In genomic region chr18:4017479-4017878, GRCh38 we compare ENCODE assay signal across 9 cellular contexts.
DNase-seq lines count a peak whose midpoint lies in the region; ATAC-seq and TF ChIP-seq lines count a peak whose summit lies in the region.
"Had no signal": no experiment of that assay in that cellular context is flagged by ENCODE, and none has a peak within 500 bp of the region (broad histone marks: within the 10 kb centered on the region; RNA-seq: fewer than 3 reads in every experiment).

No MANE protein-coding gene starts in this region.

- H3K9me2 ChIP-seq in PC-9 (ENCODE audit: insufficient read depth), result no peaks in the 10 kb centered on the region

- DNase-seq in activated CD4-positive, alpha-beta T cell treated with anti-CD3 and anti-CD28 coated beads for 36 hours, result peak; percentile 6
- no peak for DNase-seq in activated CD4-positive, alpha-beta T cell treated with anti-CD3 and anti-CD28 coated beads, Interleukin-2, amount 10 ng/mL, durations not matched to agents 24 days and 14 days
- DNase-seq in PC-9 (peak in 1 of 2 experiments; percentile 8), neural progenitor cell (ENCODE audit: low spot score) (peak; percentile 52), NCI-H226 (no peak), NCI-H2029 (lab: John Stamatoyannopoulos, UW) (no peak)
- DNase-seq in stimulated activated CD4-positive, alpha-beta T cell treated with anti-CD3 and anti-CD28 coated beads, Interleukin-2, amount 100 ng/mL, for 48 hours, result no peak

- H3K27me3 Mint-ChIP-seq in activated CD4-positive, alpha-beta T cell treated with anti-CD3 and anti-CD28 coated beads for 36 hours, result peaks cover 5% of the 10 kb centered on the region
- H3K27me3 Mint-ChIP-seq in activated CD4-positive, alpha-beta T cell treated with anti-CD3 and anti-CD28 coated beads, Interleukin-2, amount 10 ng/mL, durations not matched to agents 24 days and 14 days, result no peaks in the 10 kb centered on the region
- H3K27me3 Mint-ChIP-seq in neural progenitor cell (ENCODE audit: insufficient read depth, low read depth), result no peaks in the 10 kb centered on the region

- peaks cover 3% of the 10 kb centered on the region for H3K9me3 Mint-ChIP-seq in activated CD4-positive, alpha-beta T cell treated with anti-CD3 and anti-CD28 coated beads for 36 hours (ENCODE audit: low read depth)
- H3K9me3 Mint-ChIP-seq in activated CD4-positive, alpha-beta T cell treated with anti-CD3 and anti-CD28 coated beads, Interleukin-2, amount 10 ng/mL, durations not matched to agents 24 days and 14 days, result no peaks in the 10 kb centered on the region
- H3K9me3 Mint-ChIP-seq in neural progenitor cell, result no peaks in the 10 kb centered on the region

- TF ChIP-seq CTCF in PC-9 (conservative IDR thresholded peaks at IDR 0.05) (0 out of 2 replicates have a peak, but pooled peaks have one; percentile 23), neural progenitor cell (IDR thresholded peaks at IDR 0.05) (peak; percentile 52)

- no peaks in the 10 kb centered on the region for H3K27me3 ChIP-seq in PC-9 (ENCODE audit: insufficient read depth, low read depth)
- no peaks in the 10 kb centered on the region for H3K27me3 ChIP-seq in neural progenitor cell
- H3K27me3 ChIP-seq: neutrophil had no signal

- H3K79me2 ChIP-seq in PC-9 (ENCODE audit: low read depth), result no peaks in the 10 kb centered on the region
- no peaks in the 10 kb centered on the region for H3K79me2 ChIP-seq in neural progenitor cell (ENCODE audit: low read depth)

- H4K20me1 ChIP-seq in PC-9 (ENCODE audit: insufficient read depth) (no peaks in the 10 kb centered on the region), neural progenitor cell (ENCODE audit: low read depth) (no peaks in the 10 kb centered on the region)

- H3K4me1 Mint-ChIP-seq in activated CD4-positive, alpha-beta T cell treated with anti-CD3 and anti-CD28 coated beads for 36 hours, result no peaks in the 10 kb centered on the region
- no peaks in the 10 kb centered on the region for H3K4me1 Mint-ChIP-seq in activated CD4-positive, alpha-beta T cell treated with anti-CD3 and anti-CD28 coated beads, Interleukin-2, amount 10 ng/mL, durations not matched to agents 24 days and 14 days
- H3K4me1 Mint-ChIP-seq in neural progenitor cell, result no peaks in the 10 kb centered on the region

- intact Hi-C loops in activated CD4-positive, alpha-beta T cell treated with anti-CD3 and anti-CD28 coated beads for 36 hours (cut with DNase I, micrococcal nuclease), result no loop called here
- intact Hi-C loops in activated CD4-positive, alpha-beta T cell treated with anti-CD3 and anti-CD28 coated beads, Interleukin-2, amount 10 ng/mL, durations not matched to agents 24 days and 14 days (cut with micrococcal nuclease), result no loop called here
- intact Hi-C loops in PC-9 (cut with micrococcal nuclease; ENCODE audit: unreplicated experiment), result no loop called here

- H3F3A ChIP-seq in PC-9 (ENCODE audit: insufficient read depth, low read depth) (no peaks in the 10 kb centered on the region), neural progenitor cell (ENCODE audit: low read depth) (no peaks in the 10 kb centered on the region)

- CTCF ChIA-PET in activated CD4-positive, alpha-beta T cell treated with anti-CD3 and anti-CD28 coated beads for 36 hours (lab: Charles Lee), result no interaction called here
- CTCF ChIA-PET in PC-9 (lab: Charles Lee), result no interaction called here

- no peak overlapping the region for H3K27ac Mint-ChIP-seq in activated CD4-positive, alpha-beta T cell treated with anti-CD3 and anti-CD28 coated beads for 36 hours
- H3K27ac Mint-ChIP-seq in activated CD4-positive, alpha-beta T cell treated with anti-CD3 and anti-CD28 coated beads, Interleukin-2, amount 10 ng/mL, durations not matched to agents 24 days and 14 days, result no peak overlapping the region
- H3K27ac Mint-ChIP-seq in neural progenitor cell, result no peak overlapping the region

- H2AFZ ChIP-seq in PC-9, result no peak overlapping the region
- H2AFZ ChIP-seq in neural progenitor cell (replicated peaks), result no peak overlapping the region

- H3K9me3 ChIP-seq in PC-9 (ENCODE audit: insufficient read depth, low read depth) (no peaks in the 10 kb centered on the region), neural progenitor cell (ENCODE audit: low read depth) (no peaks in the 10 kb centered on the region)
- H3K9me3 ChIP-seq: neutrophil had no signal

- H3K36me3 ChIP-seq in PC-9 (ENCODE audit: low read depth) (no peaks in the 10 kb centered on the region), neural progenitor cell (no peaks in the 10 kb centered on the region)
- H3K36me3 ChIP-seq: neutrophil had no signal

- no peak overlapping the region for H3K9ac ChIP-seq in neural progenitor cell

- no peaks in the 10 kb centered on the region for H3K36me3 Mint-ChIP-seq in activated CD4-positive, alpha-beta T cell treated with anti-CD3 and anti-CD28 coated beads for 36 hours (ENCODE audit: low read depth)
- H3K36me3 Mint-ChIP-seq in activated CD4-positive, alpha-beta T cell treated with anti-CD3 and anti-CD28 coated beads, Interleukin-2, amount 10 ng/mL, durations not matched to agents 24 days and 14 days (ENCODE audit: low read depth), result no peaks in the 10 kb centered on the region
- H3K36me3 Mint-ChIP-seq in neural progenitor cell, result no peaks in the 10 kb centered on the region

- ATAC-seq in activated CD4-positive, alpha-beta T cell treated with anti-CD3 and anti-CD28 coated beads for 36 hours, result no peak
- ATAC-seq in HG02852 (IDR thresholded peaks at IDR 0.05; ENCODE audit: unreplicated experiment), result peak; percentile 81

- no peak overlapping the region for H3K4me3 Mint-ChIP-seq in activated CD4-positive, alpha-beta T cell treated with anti-CD3 and anti-CD28 coated beads for 36 hours
- no peak overlapping the region for H3K4me3 Mint-ChIP-seq in activated CD4-positive, alpha-beta T cell treated with anti-CD3 and anti-CD28 coated beads, Interleukin-2, amount 10 ng/mL, durations not matched to agents 24 days and 14 days
- no peak overlapping the region for H3K4me3 Mint-ChIP-seq in neural progenitor cell

- no peak overlapping the region for H3K4me2 ChIP-seq in PC-9
- H3K4me2 ChIP-seq in neural progenitor cell, result no peak overlapping the region

- H3K4me1 ChIP-seq in PC-9 (replicated peaks; ENCODE audit: insufficient read depth), result no peaks in the 10 kb centered on the region
- no peaks in the 10 kb centered on the region for H3K4me1 ChIP-seq in neural progenitor cell

- H3K4me3 ChIP-seq in PC-9 (no peak overlapping the region), neural progenitor cell (no peak overlapping the region)

- POLR2A ChIA-PET in activated CD4-positive, alpha-beta T cell treated with anti-CD3 and anti-CD28 coated beads for 36 hours (lab: Charles Lee), result no interaction called here
- POLR2A ChIA-PET in PC-9 (lab: Charles Lee; ENCODE audit: unreplicated experiment), result no interaction called here

- no TSS peak for BruUV-seq in PC-9 (replicated peaks; lab: Mats Ljungman, UMichigan)

- no peak overlapping the region for H3K27ac ChIP-seq in PC-9
- no peak overlapping the region for H3K27ac ChIP-seq in neural progenitor cell
- H3K27ac ChIP-seq: neutrophil had no signal

Comparison
In these comparisons a context has a peak if more than half of its experiments do, and no peak if none do; other contexts are left out.
1. DNase-seq: peak in activated CD4-positive, alpha-beta T cell treated with anti-CD3 and anti-CD28 coated beads for 36 hours (single experiment) and neural progenitor cell (single experiment); none in activated CD4-positive, alpha-beta T cell treated with anti-CD3 and anti-CD28 coated beads, Interleukin-2, amount 10 ng/mL, durations not matched to agents 24 days and 14 days (single experiment), NCI-H226 (single experiment), stimulated activated CD4-positive, alpha-beta T cell treated with anti-CD3 and anti-CD28 coated beads, Interleukin-2, amount 100 ng/mL, for 48 hours (0 of 2) and NCI-H2029 (single experiment).